28 cellular contexts compared by ENCODE assay signal in the genomic region with DNA sequence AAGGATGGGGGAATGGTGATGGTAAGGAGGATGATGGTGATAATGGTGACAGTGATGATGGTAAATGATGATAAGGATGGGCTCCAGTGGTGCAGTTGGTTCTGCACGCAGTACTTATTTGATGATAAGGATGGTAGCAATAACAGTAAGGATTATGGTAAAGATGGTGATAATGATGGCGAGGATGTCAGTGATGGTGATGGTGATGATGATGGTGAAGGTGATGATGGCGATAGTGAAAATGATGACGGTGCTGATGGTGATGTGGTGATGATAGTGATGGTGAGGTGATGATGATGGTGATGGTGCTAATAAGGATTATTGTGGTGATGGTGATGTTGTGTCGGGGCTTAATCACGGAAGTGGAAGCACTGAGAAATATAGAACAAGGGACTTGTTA.
"Had no signal": no experiment of that assay in that cellular context is flagged by ENCODE, and none has a peak within 500 bp of the region (broad histone marks: within the 10 kb centered on the region; RNA-seq: fewer than 3 reads in every experiment).

No MANE protein-coding gene starts in this region.

- FAIRE-seq: pancreas had no signal

- H3K27ac ChIP-seq: neutrophil, pancreas, psoas muscle, skin epidermis, spleen, suprapubic skin, testis, tibial artery, transverse colon, upper lobe of right lung, vagina had no signal

- H3K36me3 ChIP-seq: neutrophil, pancreas, spleen, suprapubic skin, tibial artery, transverse colon, upper lobe of right lung, vagina had no signal

- H3K9me3 ChIP-seq: neutrophil, pancreas, psoas muscle, suprapubic skin, testis, tibial artery, transverse colon, upper lobe of right lung, vagina had no signal

- H3K4me3 ChIP-seq: pancreas, psoas muscle, skin epidermis, smooth muscle cell, spleen, suprapubic skin, testis, tibial artery, transverse colon, upper lobe of right lung, vagina had no signal

- DNase-seq: naive thymus-derived CD8-positive, alpha-beta T cell; nephron progenitor cell; nucleus accumbens; pancreas; psoas muscle; right cardiac atrium; spleen; stimulated activated CD4-positive, alpha-beta T cell treated with anti-CD3 and anti-CD28 coated beads, Interleukin-12 subunit alpha, Interleukin-12 subunit beta, amount 100 ng/mL, for 4 hours; stimulated activated CD4-positive, alpha-beta T cell treated with anti-CD3 and anti-CD28 coated beads, Interleukin-1b, Interleukin-23, amount 100 ng/mL, for 48 hours; stimulated activated CD4-positive, alpha-beta T cell treated with anti-CD3 and anti-CD28 coated beads, Interleukin-4, amount 100 ng/mL, for 1 hour; stimulated activated CD4-positive, alpha-beta T cell treated with anti-CD3 and anti-CD28 coated beads, Interleukin-4, amount 100 ng/mL, for 4 hours; stimulated activated CD8-positive, alpha-beta memory T cell treated with anti-CD3 and anti-CD28 coated beads, Interleukin-4, amount 100 ng/mL, for 48 hours; stimulated activated naive CD4-positive, alpha-beta T cell; stimulated activated naive CD8-positive, alpha-beta T cell treated with anti-CD3 and anti-CD28 coated beads, Interleukin-15, amount 100 ng/mL, for 72 hours; stimulated activated naive CD8-positive, alpha-beta T cell treated with anti-CD3 and anti-CD28 coated beads, Interleukin-15, Interleukin-2, amounts not matched to agents 100 U/mL and 50 U/mL, for 24 hours; substantia nigra; testis; transverse colon; upper lobe of right lung had no signal

- H3K27me3 ChIP-seq: neutrophil, pancreas, suprapubic skin, testis, tibial artery, upper lobe of right lung, vagina had no signal

- H3K4me2 ChIP-seq: smooth muscle cell had no signal

- H3K4me1 ChIP-seq: pancreas, psoas muscle, spleen, suprapubic skin, testis, transverse colon, upper lobe of right lung, vagina had no signal

- ATAC-seq: naive thymus-derived CD8-positive, alpha-beta T cell; natural killer cell treated with Interleukin-12 subunit alpha and Interleukin-12 subunit beta and Interleukin-15 and Interleukin-18, amount 100 ng/mL, for 72 hours; pancreas; psoas muscle; right cardiac atrium; sciatic nerve; stimulated activated memory B cell treated with anti-CD40 and anti-IgM and Interleukin-4, amounts not matched to agents 10 μg/mL and 1 μg/mL and 100 μg/mL, for 72 hours; stimulated activated naive CD8-positive, alpha-beta T cell treated with anti-CD3 and anti-CD28 coated beads, Interleukin-15, amount 100 ng/mL, for 72 hours; stimulated activated naive CD8-positive, alpha-beta T cell treated with anti-CD3 and anti-CD28 coated beads, Interleukin-15, Interleukin-2, amounts not matched to agents 100 U/mL and 50 U/mL, for 24 hours; upper lobe of right lung had no signal
